14 cellular contexts compared by ENCODE assay signal in the genomic region with DNA sequence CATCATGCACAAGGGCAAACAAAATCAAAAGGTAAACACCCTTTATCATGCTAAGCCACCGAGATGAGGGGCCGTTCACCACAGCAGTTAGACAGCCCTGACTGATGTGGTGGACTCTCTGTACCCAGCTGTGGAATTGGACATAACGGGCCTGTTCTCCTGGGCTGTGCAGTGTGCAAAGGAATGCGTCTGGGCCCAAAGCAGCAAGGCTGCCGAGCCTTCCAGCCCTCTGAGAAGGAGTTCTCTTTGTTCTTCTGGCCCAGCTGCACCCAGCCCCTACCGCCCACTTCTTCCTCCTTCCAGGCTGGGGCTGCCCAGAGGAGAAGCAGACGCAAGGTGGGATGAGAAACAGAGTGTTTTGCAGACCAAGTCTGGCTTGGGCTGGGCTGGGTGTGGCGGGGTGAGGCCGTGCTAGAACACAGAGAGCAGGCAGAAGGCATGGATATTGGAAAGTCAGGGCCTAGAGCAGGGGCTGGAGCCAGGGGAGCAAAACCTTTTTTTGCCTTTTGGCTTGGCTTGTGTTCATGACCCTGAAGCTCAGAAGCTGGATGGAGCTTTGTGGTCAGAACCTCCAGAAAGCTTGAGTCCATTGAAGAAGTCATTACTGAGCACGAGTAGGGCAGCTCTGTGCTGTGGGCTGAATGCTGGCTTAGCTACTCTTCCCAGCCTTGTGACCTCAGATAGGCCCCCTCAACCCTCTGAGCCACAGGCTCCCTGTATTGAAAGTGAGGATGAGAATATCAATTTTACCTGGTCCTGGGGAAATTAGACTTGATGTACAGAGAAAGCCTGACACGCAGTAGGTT. TPM values are rescaled to one million over a fixed set of nuclear protein-coding genes. Genes with fewer than 3 reads are reported as not detected.
DNase-seq lines count a peak whose midpoint lies in the region; ATAC-seq and TF ChIP-seq lines count a peak whose summit lies in the region.
"Had no signal": no experiment of that assay in that cellular context is flagged by ENCODE, and none has a peak within 500 bp of the region (broad histone marks: within the 10 kb centered on the region; RNA-seq: fewer than 3 reads in every experiment).

No MANE protein-coding gene starts in this region.

- TF ChIP-seq CTCF in brain (conservative IDR thresholded peaks at IDR 0.05) = no peak

- H3K4me3 Mint-ChIP-seq in brain = no peak overlapping the region

- intact Hi-C loops in right cardiac atrium (cut with DNase I) = no loop called here

- WGBS in right cardiac atrium = 38% methylated on average over 11 of the region's 11 CpGs

- H3K27ac ChIP-seq in BLaER1 = peak overlapping the region; percentile 61
- peak overlapping the region; percentile 84 for H3K27ac ChIP-seq in right cardiac atrium (ENCODE audit: low read length)
- H3K27ac ChIP-seq in rectal smooth muscle tissue (ENCODE audit: low read depth, low read length) = peak overlapping the region; percentile 42

- H3K27me3 Mint-ChIP-seq in brain = peaks cover 3% of the 10 kb centered on the region

- peaks cover 0 to 5% (median 0%) of the 10 kb centered on the region in 5 experiments for H3K9me3 Mint-ChIP-seq in brain

- no peaks in the 10 kb centered on the region for H3K9me3 ChIP-seq in BLaER1
- no peaks in the 10 kb centered on the region for H3K9me3 ChIP-seq in right cardiac atrium (ENCODE audit: control insufficient read depth, low read length)

- H3K27me3 ChIP-seq in BLaER1 = no peaks in the 10 kb centered on the region
- no peaks in the 10 kb centered on the region for H3K27me3 ChIP-seq in right cardiac atrium (ENCODE audit: control insufficient read depth, insufficient read depth)
- H3K27me3 ChIP-seq in rectal smooth muscle tissue (ENCODE audit: control insufficient read depth, insufficient read depth, low read length) = no peaks in the 10 kb centered on the region

- H3K36me3 ChIP-seq in BLaER1 = no peaks in the 10 kb centered on the region
- H3K36me3 ChIP-seq in rectal smooth muscle tissue (ENCODE audit: control insufficient read depth, insufficient read depth, low read length) = no peaks in the 10 kb centered on the region

- H3K4me1 Mint-ChIP-seq in brain = peaks cover 29% of the 10 kb centered on the region

- peak overlapping the region; percentile 53 for H3K4me2 ChIP-seq in BLaER1

- DNase-seq in right cardiac atrium (peak; percentile 69 to 88 (median 78)), NCI-H128 (lab: John Stamatoyannopoulos, UW; ENCODE audit: unreplicated experiment) (no peak), NCI-H345 treated with DMSO at 0.1 percent for 48 hours (lab: John Stamatoyannopoulos, UW; ENCODE audit: unreplicated experiment) (no peak), NCI-H2227 treated with DMSO at 0.1 percent for 48 hours (lab: John Stamatoyannopoulos, UW) (no peak)
- DNase-seq: DMS153; effector CD4-positive, alpha-beta T cell; H7; NCI-H1092 treated with DMSO at 0.1 percent for 48 hours; NCI-H446 treated with DMSO at 0.1 percent for 48 hours; trophoblast cell had no signal

- ATAC-seq in right cardiac atrium (peak; percentile 81 to 85), GM21528 (IDR thresholded peaks at IDR 0.05; ENCODE audit: low FRiP score, unreplicated experiment) (no peak)

- H3K9ac ChIP-seq in BLaER1 = peak overlapping the region; percentile 44; the same call in 1 of the 2 replicates
- no peak overlapping the region for H3K9ac ChIP-seq in rectal smooth muscle tissue (ENCODE audit: low read length)

- peak overlapping the region in 3 of 5 experiments; percentile 37 to 79 (median 78) for H3K27ac Mint-ChIP-seq in brain

- H3K4me3 ChIP-seq in BLaER1 = no peak overlapping the region
- H3K4me3 ChIP-seq in right cardiac atrium (ENCODE audit: low read length) = no peak overlapping the region
- no peak overlapping the region for H3K4me3 ChIP-seq in rectal smooth muscle tissue (ENCODE audit: low read length)

- H3K4me1 ChIP-seq in BLaER1 = peaks cover 27% of the 10 kb centered on the region
- peaks cover 3% of the 10 kb centered on the region for H3K4me1 ChIP-seq in right cardiac atrium (ENCODE audit: control insufficient read depth, insufficient read depth, low read length)
- H3K4me1 ChIP-seq in rectal smooth muscle tissue (ENCODE audit: control insufficient read depth, insufficient read depth, low read length) = peaks cover 5% of the 10 kb centered on the region

- no peaks in the 10 kb centered on the region for H4K20me1 ChIP-seq in BLaER1

- no peaks in the 10 kb centered on the region for H3K36me3 Mint-ChIP-seq in brain

RNA-seq across cellular contexts. Expression of gene SH3PXD2B, which starts 49.8 kb away (rescaled TPM):
- 16.3 TPM for polyA plus RNA-seq in brain (ENCODE audit: insufficient read depth, low read depth, low replicate concordance)
- total RNA-seq in right cardiac atrium = 10 to 100 TPM in 1 of 4 donors, 1 to 10 TPM in 3; 5.1 to 18.0 (median 9.1) TPM
- 2.2 TPM for polyA plus RNA-seq in right cardiac atrium

Comparison
In these comparisons a context has a peak if more than half of its experiments do, and no peak if none do; other contexts are left out.
1. DNase-seq: peak in right cardiac atrium (3 of 3); none in NCI-H128 (single experiment), NCI-H345 treated with DMSO at 0.1 percent for 48 hours (single experiment) and NCI-H2227 treated with DMSO at 0.1 percent for 48 hours (single experiment).
2. Peak in every context shown above with its lines, with median percentiles within 50 percentile points of each other: H3K27ac ChIP-seq.